Comparison of ENCODE assay signal across 14 cellular contexts in the genomic region with DNA sequence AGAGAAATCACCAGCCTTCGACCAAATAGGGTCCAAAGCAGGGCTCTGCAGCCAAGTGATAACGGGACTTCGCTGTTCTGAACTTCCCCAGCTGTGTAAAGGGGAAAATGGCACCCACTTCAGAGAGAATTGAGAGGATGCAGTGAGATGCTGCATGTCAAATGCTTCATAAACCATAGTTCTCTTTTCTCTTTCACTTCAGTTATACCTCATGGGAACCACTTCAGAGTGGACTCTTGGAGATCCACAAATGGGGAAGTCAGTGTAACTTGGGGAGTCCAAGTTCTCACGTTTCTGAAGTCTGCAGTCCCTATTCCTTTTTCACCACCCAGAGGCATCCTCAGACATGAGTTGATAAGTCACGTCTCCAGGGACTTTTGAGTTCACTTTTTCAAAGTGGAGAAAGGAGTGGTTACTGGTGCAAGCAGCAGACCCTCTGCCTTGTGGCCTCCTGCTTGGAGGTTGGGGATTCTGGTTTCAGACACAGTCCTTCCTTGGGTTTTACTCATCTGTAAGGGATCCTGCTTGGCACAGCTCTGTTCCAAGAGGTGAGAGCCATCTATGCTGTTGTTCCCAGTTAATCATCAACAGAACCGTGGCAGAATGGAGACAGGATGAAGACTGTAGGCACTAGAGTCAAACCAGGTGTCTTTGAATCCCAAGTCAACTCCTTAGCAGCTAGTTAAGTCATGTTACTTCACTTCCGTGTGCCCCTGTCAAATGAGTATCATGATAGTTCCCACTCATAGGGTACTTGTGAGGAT.
DNase-seq lines count a peak whose midpoint lies in the region; ATAC-seq, FAIRE-seq and TF ChIP-seq lines count a peak whose summit lies in the region.
"Had no signal": no experiment of that assay in that cellular context is flagged by ENCODE, and none has a peak within 500 bp of the region (broad histone marks: within the 10 kb centered on the region; RNA-seq: fewer than 3 reads in every experiment).

No MANE protein-coding gene starts in this region.

- H3K4me1 Mint-ChIP-seq in memory B cell, result peaks cover 3% of the 10 kb centered on the region

- ATAC-seq in GM21619 (IDR thresholded peaks at IDR 0.05; ENCODE audit: unreplicated experiment) (peak; percentile 81), memory B cell (ENCODE audit: low read depth) (peak; percentile 60)

- H3K4me3 ChIP-seq in NB4 (ENCODE audit: low read depth, low read length), result no peak overlapping the region
- H3K4me3 ChIP-seq in effector memory CD4-positive, alpha-beta T cell (ENCODE audit: insufficient read depth, low read depth, low read length, poor library complexity, severe bottlenecking), result no peak overlapping the region
- H3K4me3 ChIP-seq: Peyer's patch had no signal

- no peaks in the 10 kb centered on the region for H3K9me3 ChIP-seq in effector memory CD4-positive, alpha-beta T cell (ENCODE audit: control insufficient read depth, low read length)
- H3K9me3 ChIP-seq: Peyer's patch had no signal

- H3K27me3 ChIP-seq in effector memory CD4-positive, alpha-beta T cell (replicated peaks; ENCODE audit: control insufficient read depth, insufficient read depth, low read length, poor library complexity, severe bottlenecking), result no peaks in the 10 kb centered on the region
- H3K27me3 ChIP-seq: Peyer's patch had no signal

- TF ChIP-seq POLR2A in GM12892 (IDR thresholded peaks at IDR 0.05; ENCODE audit: low read depth, low read length), result no peak; the same call in 1 of the 2 replicates
- no peak for TF ChIP-seq POLR2A in NB4 (IDR thresholded peaks at IDR 0.05; ENCODE audit: extremely low read depth, insufficient read length)

- H3K36me3 ChIP-seq in effector memory CD4-positive, alpha-beta T cell (ENCODE audit: control insufficient read depth, insufficient read depth, low read length), result no peaks in the 10 kb centered on the region
- H3K36me3 ChIP-seq: Peyer's patch, WERI-Rb-1 had no signal

- no peak for DNase-seq in GM12892 (ENCODE audit: insufficient read length)
- DNase-seq in NB4 (ENCODE audit: low read depth), result peak; percentile 48
- no peak for DNase-seq in memory B cell (ENCODE audit: low spot score in 2 of 2)
- no peak for DNase-seq in NCI-H128 (lab: John Stamatoyannopoulos, UW; ENCODE audit: unreplicated experiment)
- no peak for DNase-seq in NCI-H2107 (lab: John Stamatoyannopoulos, UW)
- DNase-seq in Kasumi-1 (lab: John Stamatoyannopoulos, UW), result no peak
- no peak for DNase-seq in effector memory CD4-positive, alpha-beta T cell
- DNase-seq: activated effector memory CD4-positive, alpha-beta T cell treated with anti-CD3 and anti-CD28 coated beads, Interleukin-2, amount 50 U/mL, for 16 hours; glutamatergic neuron; Peyer's patch; stimulated activated naive CD4-positive, alpha-beta T cell; WERI-Rb-1 had no signal

- no peak for TF ChIP-seq CTCF in NB4 (IDR thresholded peaks at IDR 0.05; ENCODE audit: low read depth, low read length)

- FAIRE-seq in GM12892 (lab: Jason Lieb, UNC), result peak; percentile 62
- FAIRE-seq: colon had no signal

- H3K27me3 Mint-ChIP-seq in memory B cell, result no peaks in the 10 kb centered on the region

- no peak overlapping the region for H3K27ac Mint-ChIP-seq in memory B cell

- H3K36me3 Mint-ChIP-seq in memory B cell, result peaks cover 4% of the 10 kb centered on the region

- peaks cover 2% of the 10 kb centered on the region for H3K9me3 Mint-ChIP-seq in memory B cell

- no peak overlapping the region for H3K27ac ChIP-seq in effector memory CD4-positive, alpha-beta T cell (ENCODE audit: insufficient read depth, low read length, poor library complexity, severe bottlenecking)
- H3K27ac ChIP-seq: Peyer's patch, WERI-Rb-1 had no signal

- no peak overlapping the region for H3K4me3 Mint-ChIP-seq in memory B cell

- no peaks in the 10 kb centered on the region for H3K4me1 ChIP-seq in effector memory CD4-positive, alpha-beta T cell (ENCODE audit: control insufficient read depth, insufficient read depth, low read length, poor library complexity, severe bottlenecking)
